8 cellular contexts compared by ENCODE assay signal in genomic region chr7:19051767-19052375, GRCh38.
DNase-seq lines count a peak whose midpoint lies in the region; ATAC-seq and TF ChIP-seq lines count a peak whose summit lies in the region.

No MANE protein-coding gene starts in this region.

- H3K27ac ChIP-seq in AG04450 (ENCODE audit: low read depth, low read length): no peak overlapping the region
- no peak overlapping the region for H3K27ac ChIP-seq in thoracic aorta

- no peaks in the 10 kb centered on the region for H3K9me3 ChIP-seq in AG04450 (ENCODE audit: control insufficient read depth, insufficient read depth, low read length)
- H3K9me3 ChIP-seq in HAP-1: no peaks in the 10 kb centered on the region
- no peaks in the 10 kb centered on the region for H3K9me3 ChIP-seq in thoracic aorta

- H3K4me1 ChIP-seq in HAP-1: no peaks in the 10 kb centered on the region
- no peaks in the 10 kb centered on the region for H3K4me1 ChIP-seq in thoracic aorta (ENCODE audit: control insufficient read depth in 1 of 2, low read depth in 2 of 2)

- no peak for DNase-seq in AG04450 (ENCODE audit: low read depth, low spot score)
- peak; percentile 6 for DNase-seq in ELF-1 (ENCODE audit: low read depth, low spot score)
- peak; percentile 29 to 69 for DNase-seq in HAP-1 (ENCODE audit: low spot score in 2 of 2)
- DNase-seq in LoVo (ENCODE audit: low spot score): peak; percentile 32
- DNase-seq in activated CD8-positive, alpha-beta T cell treated with anti-CD3 and anti-CD28 coated beads for 36 hours: peak; percentile 54
- DNase-seq in iPS-NIHi7 (ENCODE audit: extremely low spot score): peak; percentile 58
- DNase-seq in thoracic aorta (ENCODE audit: low spot score): no peak
- DNase-seq in 8988T: no peak

- H3K9me3 Mint-ChIP-seq in activated CD8-positive, alpha-beta T cell treated with anti-CD3 and anti-CD28 coated beads for 36 hours: peaks cover 2% of the 10 kb centered on the region

- H3K4me1 Mint-ChIP-seq in activated CD8-positive, alpha-beta T cell treated with anti-CD3 and anti-CD28 coated beads for 36 hours (ENCODE audit: low read depth): no peaks in the 10 kb centered on the region

- in situ Hi-C loops in HAP-1 (cut with MboI; ENCODE audit: low sequenced_read_pairs): no loop called here

- no peaks in the 10 kb centered on the region for H3K27me3 Mint-ChIP-seq in activated CD8-positive, alpha-beta T cell treated with anti-CD3 and anti-CD28 coated beads for 36 hours

- POLR2A ChIA-PET in AG04450 (lab: Yijun Ruan, JAX): interaction anchor here (0.6 kb wide), 1 partner anchor 48 kb away, joined by 5 read pairs; no protein-coding TSS in a partner anchor
- POLR2A ChIA-PET in activated CD8-positive, alpha-beta T cell treated with anti-CD3 and anti-CD28 coated beads for 36 hours (lab: Charles Lee): no interaction called here

- no peak overlapping the region for H3K27ac Mint-ChIP-seq in activated CD8-positive, alpha-beta T cell treated with anti-CD3 and anti-CD28 coated beads for 36 hours

- H3K36me3 Mint-ChIP-seq in activated CD8-positive, alpha-beta T cell treated with anti-CD3 and anti-CD28 coated beads for 36 hours (ENCODE audit: low read depth): no peaks in the 10 kb centered on the region

- peak; percentile 65 for TF ChIP-seq CTCF in AG04450 (IDR thresholded peaks at IDR 0.05; ENCODE audit: low read depth, low read length)
- TF ChIP-seq CTCF in activated CD8-positive, alpha-beta T cell treated with anti-CD3 and anti-CD28 coated beads for 36 hours (IDR thresholded peaks at IDR 0.05): peak; percentile 71
- TF ChIP-seq CTCF in thoracic aorta (IDR thresholded peaks at IDR 0.05): peak; percentile 68

- intact Hi-C loops in activated CD8-positive, alpha-beta T cell treated with anti-CD3 and anti-CD28 coated beads for 36 hours (cut with micrococcal nuclease): no loop called here

- no peaks in the 10 kb centered on the region for H3K36me3 ChIP-seq in HAP-1 (replicated peaks)
- no peaks in the 10 kb centered on the region for H3K36me3 ChIP-seq in thoracic aorta

- CTCF ChIA-PET in AG04450 (lab: Charles Lee): interaction anchor here (0.6 to 2.1 kb wide), 14 partner anchors 9 to 461 kb away, joined by 3 to 13 read pairs (median 3); no protein-coding TSS in a partner anchor
- CTCF ChIA-PET in activated CD8-positive, alpha-beta T cell treated with anti-CD3 and anti-CD28 coated beads for 36 hours (lab: Charles Lee): interaction anchor here (0.8 to 2.2 kb wide), 3 partner anchors 27 to 699 kb away, joined by 3 to 6 read pairs (median 4); no protein-coding TSS in a partner anchor

- H3K27me3 ChIP-seq in AG04450 (ENCODE audit: control insufficient read depth, insufficient read depth, low read length): no peaks in the 10 kb centered on the region
- H3K27me3 ChIP-seq in HAP-1 (ENCODE audit: low read depth): no peaks in the 10 kb centered on the region
- H3K27me3 ChIP-seq in thoracic aorta (replicated peaks; ENCODE audit: insufficient read depth): no peaks in the 10 kb centered on the region

- no peak overlapping the region for H3K4me3 ChIP-seq in AG04450 (ENCODE audit: low read depth, low read length)
- H3K4me3 ChIP-seq in HAP-1: no peak overlapping the region
- no peak overlapping the region for H3K4me3 ChIP-seq in thoracic aorta

- no peak overlapping the region for H3K4me3 Mint-ChIP-seq in activated CD8-positive, alpha-beta T cell treated with anti-CD3 and anti-CD28 coated beads for 36 hours

- peak; percentile 42 for ATAC-seq in activated CD8-positive, alpha-beta T cell treated with anti-CD3 and anti-CD28 coated beads for 36 hours
- ATAC-seq in thoracic aorta (ENCODE audit: insufficient number of reproducible peaks, low FRiP score, low read depth): no peak

Comparison
In these comparisons a context has a peak if more than half of its experiments do, and no peak if none do; other contexts are left out.
1. DNase-seq: peak in ELF-1 (single experiment), HAP-1 (2 of 2), LoVo (single experiment), activated CD8-positive, alpha-beta T cell treated with anti-CD3 and anti-CD28 coated beads for 36 hours (single experiment) and iPS-NIHi7 (single experiment); none in AG04450 (single experiment), thoracic aorta (single experiment) and 8988T (single experiment).
2. Peak in every context shown above with its lines, with median percentiles within 50 percentile points of each other: CTCF ChIP-seq.